Comparison of ENCODE assay signal across 13 cellular contexts in the genomic region with DNA sequence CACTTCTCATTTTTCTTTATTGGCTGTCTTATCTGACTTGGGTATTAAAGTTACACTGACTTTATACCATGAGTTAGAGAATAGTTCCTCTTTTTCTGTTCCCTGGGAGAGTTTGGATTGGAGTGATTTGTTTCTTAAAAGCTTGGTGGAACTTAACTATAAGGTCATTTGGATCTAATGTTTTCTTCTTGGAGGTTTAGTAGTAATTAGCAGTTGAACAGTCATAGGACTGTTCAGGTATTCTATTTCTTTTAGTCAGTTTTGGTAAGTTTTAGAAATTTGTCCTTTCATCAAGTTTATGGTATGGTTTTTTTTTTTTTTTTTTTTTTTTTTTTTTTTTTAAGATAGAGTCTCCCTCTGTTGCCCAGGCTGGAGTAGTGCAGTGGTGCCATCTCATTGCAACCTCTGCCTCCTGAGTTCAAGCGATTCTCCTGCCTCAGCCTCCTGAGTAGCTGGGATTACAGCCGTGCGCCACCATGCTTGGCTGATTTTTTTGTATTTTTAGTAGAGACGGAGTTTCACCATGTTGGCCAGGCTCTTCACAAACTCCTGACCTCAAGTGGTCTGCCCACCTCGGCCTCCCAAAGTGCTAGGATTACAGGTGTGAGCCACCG. TPM values are rescaled to one million over a fixed set of nuclear protein-coding genes. Genes with fewer than 3 reads are reported as not detected.
DNase-seq lines count a peak whose midpoint lies in the region; ATAC-seq, FAIRE-seq and TF ChIP-seq lines count a peak whose summit lies in the region.
"Had no signal": no experiment of that assay in that cellular context is flagged by ENCODE, and none has a peak within 500 bp of the region (broad histone marks: within the 10 kb centered on the region; RNA-seq: fewer than 3 reads in every experiment).

No MANE protein-coding gene starts in this region.

- no peak for FAIRE-seq in endothelial cell of umbilical vein (lab: Jason Lieb, UNC)

- BruUV-seq in endothelial cell of umbilical vein (replicated peaks; lab: Mats Ljungman, UMichigan) = no TSS peak

- no peak overlapping the region for H3K9ac ChIP-seq in OCI-LY1 (ENCODE audit: low read length)
- no peak overlapping the region for H3K9ac ChIP-seq in endothelial cell of umbilical vein (replicated peaks; ENCODE audit: extremely low read depth, insufficient read depth, low read length)

- no peak for ATAC-seq in GM21447 (IDR thresholded peaks at IDR 0.05; ENCODE audit: unreplicated experiment)
- ATAC-seq in HG03378 (IDR thresholded peaks at IDR 0.05; ENCODE audit: unreplicated experiment) = no peak

- H3K79me2 ChIP-seq in OCI-LY1 (ENCODE audit: insufficient read depth, low read length) = peaks cover 97% of the 10 kb centered on the region
- H3K79me2 ChIP-seq in endothelial cell of umbilical vein (ENCODE audit: control insufficient read depth, insufficient read depth, low read length) = peaks cover 74% of the 10 kb centered on the region

- H4K20me1 ChIP-seq in OCI-LY1 (ENCODE audit: insufficient read depth, low read length) (no peaks in the 10 kb centered on the region), endothelial cell of umbilical vein (replicated peaks; ENCODE audit: control insufficient read depth, extremely low read depth, insufficient read depth, low read length) (peaks cover 5% of the 10 kb centered on the region)

- POLR2A ChIA-PET in endothelial cell of umbilical vein (lab: Charles Lee) = no interaction called here

- H3K9me3 ChIP-seq in OCI-LY1 (ENCODE audit: low read length) (no peaks in the 10 kb centered on the region), endothelial cell of umbilical vein (replicated peaks; ENCODE audit: control insufficient read depth, insufficient read depth, low read length) (no peaks in the 10 kb centered on the region), esophagus squamous epithelium (no peaks in the 10 kb centered on the region)
- H3K9me3 ChIP-seq: vagina had no signal

- WGBS in esophagus squamous epithelium, 2 donors = 87 to 92% methylated on average over 6 of the region's 6 CpGs

- peak; percentile 16 for TF ChIP-seq CTCF in AG09319 (IDR thresholded peaks at IDR 0.05; ENCODE audit: low read depth, low read length)
- peak; percentile 48 for TF ChIP-seq CTCF in GM12864 (IDR thresholded peaks at IDR 0.05; ENCODE audit: low read depth, low read length, missing control alignments)
- peak; percentile 52 for TF ChIP-seq CTCF in OCI-LY1 (IDR thresholded peaks at IDR 0.05; ENCODE audit: low read length)
- peak in 1 of 2 donors; percentile 35 for TF ChIP-seq CTCF in endothelial cell of umbilical vein (IDR thresholded peaks at IDR 0.05; ENCODE audit: extremely low read depth in 1 of 2, insufficient read depth in 1 of 2, low read depth in 1 of 2, low read length in 2 of 2)
- TF ChIP-seq CTCF in esophagus squamous epithelium (IDR thresholded peaks at IDR 0.05) = peak in 2 of 6 experiments; percentile 30 to 31

- H3K4me3 ChIP-seq in GM12864 (ENCODE audit: low read depth, low read length) = no peak overlapping the region
- no peak overlapping the region for H3K4me3 ChIP-seq in OCI-LY1 (ENCODE audit: low read depth, low read length, poor library complexity, severe bottlenecking)
- H3K4me3 ChIP-seq in endothelial cell of umbilical vein (replicated peaks in 1 of 3; ENCODE audit: insufficient read depth in 1 of 3, low read depth in 1 of 3, low read length in 3 of 3) = no peak overlapping the region
- no peak overlapping the region for H3K4me3 ChIP-seq in esophagus squamous epithelium
- H3K4me3 ChIP-seq: vagina had no signal

- H3K9me2 ChIP-seq in OCI-LY1 (ENCODE audit: low read depth, low read length) = no peaks in the 10 kb centered on the region

- H3K4me2 ChIP-seq in OCI-LY1 (ENCODE audit: low read length) (peak overlapping the region; percentile 8; the same call in 1 of the 2 replicates), endothelial cell of umbilical vein (ENCODE audit: insufficient read depth, low read length) (no peak overlapping the region)

- no peaks in the 10 kb centered on the region for H3K9me1 ChIP-seq in endothelial cell of umbilical vein (replicated peaks; ENCODE audit: control insufficient read depth, extremely low read depth, insufficient read depth, low read length)

- TF ChIP-seq POLR2A in endothelial cell of umbilical vein (IDR thresholded peaks at IDR 0.05; ENCODE audit: low read depth, low read length) (no peak), esophagus squamous epithelium (IDR thresholded peaks at IDR 0.05) (no peak)

- H3F3A ChIP-seq in OCI-LY1 (ENCODE audit: insufficient read depth, low read length) = 0 out of 2 replicates have a peak, but pooled peaks cover 6% of the 10 kb centered on the region

- intact Hi-C loops in endothelial cell of umbilical vein (cut with micrococcal nuclease) = no loop called here
- intact Hi-C loops in esophagus squamous epithelium (cut with DNase I) = no loop called here

- no peaks in the 10 kb centered on the region for H3K27me3 ChIP-seq in OCI-LY1 (ENCODE audit: insufficient read depth, low read length)
- no peaks in the 10 kb centered on the region for H3K27me3 ChIP-seq in endothelial cell of umbilical vein (ENCODE audit: control insufficient read depth in 2 of 2, insufficient read depth in 2 of 2, low read length in 2 of 2)
- H3K27me3 ChIP-seq in esophagus squamous epithelium = no peaks in the 10 kb centered on the region
- H3K27me3 ChIP-seq: vagina had no signal

- CTCF ChIA-PET in endothelial cell of umbilical vein (lab: Charles Lee) = interaction anchor here (0.7 to 1.0 kb wide), 2 partner anchors 9 to 99 kb away, joined by 3 to 4 read pairs; no protein-coding TSS in a partner anchor

- H3K4me1 ChIP-seq in OCI-LY1 (ENCODE audit: insufficient read depth, low read length, severe bottlenecking) (peaks cover 49% of the 10 kb centered on the region), endothelial cell of umbilical vein (ENCODE audit: control insufficient read depth, extremely low read depth, insufficient read depth, low read length) (peaks cover 2% of the 10 kb centered on the region), esophagus squamous epithelium (peaks cover 0 to 28% (median 0%) of the 10 kb centered on the region in 3 donors)

- DNase-seq in AG09319 (ENCODE audit: extremely low read depth, low read depth) (no peak), GM12864 (ENCODE audit: low read depth) (no peak), endothelial cell of umbilical vein (ENCODE audit: low read depth, low spot score) (peak; percentile 13), NCI-H1105 (lab: John Stamatoyannopoulos, UW) (no peak), esophagus squamous epithelium (lab: John Stamatoyannopoulos, UW) (no peak)
- DNase-seq: DMS79, NCI-H1092, nucleus accumbens had no signal

- dilution Hi-C loops in endothelial cell of umbilical vein (cut with MboI; ENCODE audit: extremely low pct_ligation_motif_present, low sequenced_read_pairs) = no loop called here

- H3K27ac ChIP-seq in OCI-LY1 (ENCODE audit: low read depth, low read length, poor library complexity, severe bottlenecking) (peak overlapping the region; percentile 52), endothelial cell of umbilical vein (ENCODE audit: insufficient read depth, low read depth, low read length) (no peak overlapping the region), esophagus squamous epithelium (no peak overlapping the region)
- H3K27ac ChIP-seq: RWPE1, vagina had no signal

- H2AFZ ChIP-seq in OCI-LY1 (ENCODE audit: low read length) = no peak overlapping the region
- H2AFZ ChIP-seq in endothelial cell of umbilical vein (ENCODE audit: low read depth, low read length) = no peak overlapping the region

- H3K36me3 ChIP-seq in OCI-LY1 (ENCODE audit: insufficient read depth, low read length) = no peaks in the 10 kb centered on the region
- H3K36me3 ChIP-seq in endothelial cell of umbilical vein (ENCODE audit: control insufficient read depth in 2 of 2, extremely low read depth in 1 of 2, insufficient read depth in 2 of 2, low read length in 2 of 2) = no peaks in the 10 kb centered on the region
- no peaks in the 10 kb centered on the region for H3K36me3 ChIP-seq in esophagus squamous epithelium
- H3K36me3 ChIP-seq: vagina had no signal

TF ChIP-seq in endothelial cell of umbilical vein, 7 proteins besides CTCF, POLR2A, EP300 and RAD21:
- TF ChIP-seq EZH2 (IDR thresholded peaks at IDR 0.05; ENCODE audit: borderline replicate concordance, low read depth, low read length, severe bottlenecking) = no peak
TF ChIP-seq in endothelial cell of umbilical vein: peak in this region for 0.

RNA-seq across cellular contexts. Expression of a gene that starts 6.3 kb away (rescaled TPM):
- total RNA-seq in endothelial cell of umbilical vein (104 and 113 TPM in 2 replicates), esophagus squamous epithelium (10 to 100 TPM; 41.2 to 80.1 (median 64.1) TPM)
- polyA plus RNA-seq in endothelial cell of umbilical vein = 21.4 and 26.2 TPM in 2 replicates
- polyA plus RNA-seq in endothelial cell of umbilical vein (2011; cell fraction: cytosol; rRNA removed) = 50.3 and 53.9 TPM in 2 replicates
- 107 and 125 TPM in 2 replicates for polyA plus RNA-seq in endothelial cell of umbilical vein (2011; cell fraction: nucleus; rRNA removed)
- 75.8 and 90.3 TPM in 2 replicates for polyA plus RNA-seq in endothelial cell of umbilical vein (2012)
- polyA minus RNA-seq in endothelial cell of umbilical vein = 83.0 and 83.2 TPM in 2 replicates
- 42.4 TPM for polyA minus RNA-seq in endothelial cell of umbilical vein (2011; cell fraction: cytosol; rRNA and poly(A)+ RNA removed)
- polyA minus RNA-seq in endothelial cell of umbilical vein (2011; cell fraction: nucleus; rRNA and poly(A)+ RNA removed) = 102 and 141 TPM in 2 replicates

RNA-seq across cellular contexts. Expression of a gene that starts 6.4 kb away (rescaled TPM):
- 11.4 and 12.5 TPM in 2 replicates for total RNA-seq in endothelial cell of umbilical vein
- 18.3 and 18.9 TPM in 2 replicates for polyA plus RNA-seq in endothelial cell of umbilical vein
- polyA plus RNA-seq in endothelial cell of umbilical vein (2011; cell fraction: cytosol; rRNA removed) = 20.8 and 21.0 TPM in 2 replicates
- 11.5 and 13.8 TPM in 2 replicates for polyA plus RNA-seq in endothelial cell of umbilical vein (2011; cell fraction: nucleus; rRNA removed)
- 17.4 and 19.5 TPM in 2 replicates for polyA plus RNA-seq in endothelial cell of umbilical vein (2012)
- 11.4 and 12.1 TPM in 2 replicates for polyA minus RNA-seq in endothelial cell of umbilical vein
- 12.1 TPM for polyA minus RNA-seq in endothelial cell of umbilical vein (2011; cell fraction: cytosol; rRNA and poly(A)+ RNA removed)
- 2.5 and 4.8 TPM in 2 replicates for polyA minus RNA-seq in endothelial cell of umbilical vein (2011; cell fraction: nucleus; rRNA and poly(A)+ RNA removed)
- total RNA-seq in esophagus squamous epithelium = 10 to 100 TPM in 3 of 4 donors, 1 to 10 TPM in 1; 9.0 to 15.4 (median 11.4) TPM
